Comparison of ENCODE assay signal across 1 cellular context in the genomic region with DNA sequence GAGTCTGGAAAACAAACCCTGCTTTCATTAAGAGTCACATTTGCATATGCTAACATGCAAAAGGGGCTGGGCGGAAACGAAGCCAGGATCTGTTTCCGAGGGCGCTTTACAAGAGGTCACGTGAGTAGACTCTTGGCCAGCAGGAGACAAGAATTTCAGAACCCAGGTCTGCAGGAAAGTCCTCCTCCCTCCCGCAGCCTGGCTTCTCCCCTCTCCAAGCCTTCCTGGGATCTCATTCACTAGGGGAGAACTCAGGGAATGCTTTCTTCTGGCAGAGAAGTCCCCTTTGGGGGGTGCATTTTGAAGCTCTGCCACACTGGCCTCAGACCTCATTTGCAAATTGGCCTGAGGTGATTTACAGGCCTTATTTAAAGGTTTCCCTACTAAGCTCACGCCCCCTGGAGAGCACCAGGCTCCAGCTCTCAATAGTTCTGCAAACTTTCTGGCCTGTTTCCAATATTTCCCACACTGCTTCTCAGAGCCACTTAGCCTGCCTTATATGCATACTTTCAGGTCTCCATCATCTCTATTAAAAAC.
TF ChIP-seq lines count a peak whose summit lies in the region.

No MANE protein-coding gene starts in this region.

TF ChIP-seq in SK-N-SH, 30 proteins besides CTCF, POLR2A, EP300 and RAD21 (continued from another document):
- TF ChIP-seq SIN3A (IDR thresholded peaks at IDR 0.05; ENCODE audit: borderline replicate concordance, low read depth, low read length) (no peak), MAX (IDR thresholded peaks at IDR 0.05; ENCODE audit: low read depth) (no peak), RCOR1 (IDR thresholded peaks at IDR 0.05; ENCODE audit: low read length) (no peak), MXI1 (IDR thresholded peaks at IDR 0.05; ENCODE audit: low read depth, low read length) (no peak), RFX5 (IDR thresholded peaks at IDR 0.05; ENCODE audit: low read length) (no peak), EZH2phosphoT487 (IDR thresholded peaks at IDR 0.05; ENCODE audit: borderline replicate concordance, low read depth) (no peak), ELF1 (IDR thresholded peaks at IDR 0.05) (no peak)
